Comparison of ENCODE assay signal across 9 cellular contexts in genomic region chr13:32736648-32737047, GRCh38.
A peak's percentile ranks its signal among the peaks of the same experiment; 100 is the strongest.
DNase-seq lines count a peak whose midpoint lies in the region; ATAC-seq and TF ChIP-seq lines count a peak whose summit lies in the region.
"Had no signal": no experiment of that assay in that cellular context is flagged by ENCODE, and none has a peak within 500 bp of the region (broad histone marks: within the 10 kb centered on the region; RNA-seq: fewer than 3 reads in every experiment).

No MANE protein-coding gene starts in this region.

- H3K27me3 ChIP-seq in CD4-positive, alpha-beta memory T cell (ENCODE audit: insufficient read depth, low read length): no peaks in the 10 kb centered on the region
- H3K27me3 ChIP-seq in effector memory CD4-positive, alpha-beta T cell (replicated peaks; ENCODE audit: control insufficient read depth, insufficient read depth, low read length, poor library complexity, severe bottlenecking): no peaks in the 10 kb centered on the region

- no peaks in the 10 kb centered on the region for H3K9me3 ChIP-seq in CD4-positive, alpha-beta memory T cell (ENCODE audit: control insufficient read depth in 1 of 2, low read length in 2 of 2)
- no peaks in the 10 kb centered on the region for H3K9me3 ChIP-seq in KOPT-K1 (ENCODE audit: insufficient read depth, low read length, poor library complexity, severe bottlenecking)
- H3K9me3 ChIP-seq in effector memory CD4-positive, alpha-beta T cell (ENCODE audit: control insufficient read depth, low read length): no peaks in the 10 kb centered on the region

- intact Hi-C loops in CD4-positive, alpha-beta memory T cell (cut with micrococcal nuclease): no loop called here

- ATAC-seq in HG03159 (IDR thresholded peaks at IDR 0.05; ENCODE audit: unreplicated experiment): no peak

- H3K36me3 ChIP-seq in CD4-positive, alpha-beta memory T cell (ENCODE audit: insufficient read depth, low read length): no peaks in the 10 kb centered on the region
- H3K36me3 ChIP-seq in KOPT-K1 (ENCODE audit: insufficient read depth, low read length): peaks cover 30% of the 10 kb centered on the region
- no peaks in the 10 kb centered on the region for H3K36me3 ChIP-seq in effector memory CD4-positive, alpha-beta T cell (ENCODE audit: control insufficient read depth, insufficient read depth, low read length)

- H3K27me3 Mint-ChIP-seq in CD4-positive, alpha-beta memory T cell: no peaks in the 10 kb centered on the region
- no peaks in the 10 kb centered on the region for H3K27me3 Mint-ChIP-seq in progenitor cell of endocrine pancreas

- POLR2A ChIA-PET in CD4-positive, alpha-beta memory T cell (lab: Charles Lee; ENCODE audit: partially characterized antibody): interaction anchor here (1.0 to 1.5 kb wide), 4 partner anchors 8 to 806 kb away, joined by 3 to 4 read pairs (median 4); partner anchors contain the start of gene PDS5B

- H3K27ac ChIP-seq in CD4-positive, alpha-beta memory T cell (ENCODE audit: low read depth, low read length): peak overlapping the region; percentile 70
- peak overlapping the region; percentile 79 for H3K27ac ChIP-seq in KOPT-K1 (ENCODE audit: low read depth, low read length, poor library complexity, severe bottlenecking)
- H3K27ac ChIP-seq in effector memory CD4-positive, alpha-beta T cell (ENCODE audit: insufficient read depth, low read length, poor library complexity, severe bottlenecking): peak overlapping the region; percentile 54

- peak overlapping the region; percentile 48 for H3K4me3 ChIP-seq in CD4-positive, alpha-beta memory T cell (ENCODE audit: low read length in 2 of 2)
- H3K4me3 ChIP-seq in effector memory CD4-positive, alpha-beta T cell (ENCODE audit: insufficient read depth, low read depth, low read length, poor library complexity, severe bottlenecking): peak overlapping the region; percentile 41
- peak overlapping the region in 1 of 2 donors; percentile 42 for H3K4me3 ChIP-seq in foreskin fibroblast (ENCODE audit: low read depth in 1 of 2, low read length in 2 of 2)

- H3K4me1 ChIP-seq in CD4-positive, alpha-beta memory T cell (ENCODE audit: insufficient read depth, low read length): peaks cover 28% of the 10 kb centered on the region
- H3K4me1 ChIP-seq in effector memory CD4-positive, alpha-beta T cell (ENCODE audit: control insufficient read depth, insufficient read depth, low read length, poor library complexity, severe bottlenecking): peaks cover 1% of the 10 kb centered on the region

- peak overlapping the region; percentile 86 to 98 (median 93) for H3K27ac Mint-ChIP-seq in CD4-positive, alpha-beta memory T cell
- H3K27ac Mint-ChIP-seq in progenitor cell of endocrine pancreas: peak overlapping the region; percentile 11

- TF ChIP-seq CTCF in progenitor cell of endocrine pancreas (IDR thresholded peaks at IDR 0.05; ENCODE audit: unreplicated experiment): no peak
- no peak for TF ChIP-seq CTCF in foreskin fibroblast (IDR thresholded peaks at IDR 0.05; ENCODE audit: low read depth, low read length)

- DNase-seq in CD4-positive, alpha-beta memory T cell: peak in 2 of 5 donors; percentile 4 to 8
- DNase-seq in effector memory CD4-positive, alpha-beta T cell: no peak
- DNase-seq in progenitor cell of endocrine pancreas (ENCODE audit: low spot score, unreplicated experiment) (no peak), foreskin fibroblast (no peak), NCI-H1417 treated with DMSO at 0.1 percent for 48 hours (lab: John Stamatoyannopoulos, UW) (no peak), SKM-1 treated with dmso at 0.1 percent for 144 hours (lab: John Stamatoyannopoulos, UW; ENCODE audit: unreplicated experiment) (no peak)
- DNase-seq: NCI-H2227 treated with DMSO at 0.1 percent for 48 hours had no signal

- no peaks in the 10 kb centered on the region for H3K9me3 Mint-ChIP-seq in CD4-positive, alpha-beta memory T cell
- no peaks in the 10 kb centered on the region for H3K9me3 Mint-ChIP-seq in progenitor cell of endocrine pancreas (ENCODE audit: low read depth)

- CTCF ChIA-PET in CD4-positive, alpha-beta memory T cell (lab: Charles Lee; ENCODE audit: partially characterized antibody): interaction anchor here (1.0 to 1.4 kb wide), 5 partner anchors 10 to 156 kb away, joined by 3 to 5 read pairs (median 4); no protein-coding TSS in a partner anchor

- peak overlapping the region; percentile 76 to 91 (median 85) for H3K4me3 Mint-ChIP-seq in CD4-positive, alpha-beta memory T cell
- no peak overlapping the region for H3K4me3 Mint-ChIP-seq in progenitor cell of endocrine pancreas (ENCODE audit: low read depth)

- peaks cover 22 to 36% (median 27%) of the 10 kb centered on the region in 4 donors for H3K4me1 Mint-ChIP-seq in CD4-positive, alpha-beta memory T cell
- H3K4me1 Mint-ChIP-seq in progenitor cell of endocrine pancreas (ENCODE audit: low read depth): peaks cover 21% of the 10 kb centered on the region

- H3K36me3 Mint-ChIP-seq in CD4-positive, alpha-beta memory T cell: peaks cover 15% of the 10 kb centered on the region in 2 donors
- peaks cover 4% of the 10 kb centered on the region for H3K36me3 Mint-ChIP-seq in progenitor cell of endocrine pancreas (ENCODE audit: insufficient read depth)
